Comparison of ENCODE assay signal across 14 cellular contexts in the genomic region with DNA sequence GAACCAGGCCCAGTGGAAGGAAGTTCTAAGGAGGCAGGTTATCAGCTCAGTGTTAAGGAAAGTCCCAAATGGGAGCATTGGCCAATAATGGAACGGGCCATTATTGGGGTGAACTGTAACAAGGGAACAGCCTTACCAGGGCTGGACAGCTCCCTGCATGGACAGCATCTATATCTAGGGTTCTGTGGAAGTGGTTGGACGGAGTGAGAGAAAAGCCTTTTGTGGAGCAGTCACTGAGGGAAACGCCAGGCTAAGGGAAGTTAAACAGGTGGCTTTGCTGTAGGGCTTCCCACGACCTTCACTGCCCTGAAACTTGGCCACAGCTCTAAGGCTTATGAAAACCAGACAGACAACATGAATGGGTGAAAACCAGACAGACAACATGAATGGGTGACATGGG. TPM values are rescaled to one million over a fixed set of nuclear protein-coding genes. Genes with fewer than 3 reads are reported as not detected.
DNase-seq lines count a peak whose midpoint lies in the region; ATAC-seq, FAIRE-seq and TF ChIP-seq lines count a peak whose summit lies in the region.
"Had no signal": no experiment of that assay in that cellular context is flagged by ENCODE, and none has a peak within 500 bp of the region (broad histone marks: within the 10 kb centered on the region; RNA-seq: fewer than 3 reads in every experiment).

No MANE protein-coding gene starts in this region.

- H3K9me3 ChIP-seq in Karpas-422 (ENCODE audit: low read length) (no peaks in the 10 kb centered on the region), K562 (replicated peaks; ENCODE audit: control insufficient read depth, insufficient read depth, low read depth, low read length) (no peaks in the 10 kb centered on the region), osteoblast (ENCODE audit: low read depth, low read length) (no peaks in the 10 kb centered on the region), esophagus muscularis mucosa (no peaks in the 10 kb centered on the region)
- H3K9me3 ChIP-seq: thoracic aorta had no signal

- peak overlapping the region; percentile 100 for H3K27ac ChIP-seq in Karpas-422 (ENCODE audit: low read length)
- no peak overlapping the region for H3K27ac ChIP-seq in K562 (ENCODE audit: extremely low read depth, low read depth, low read length)
- no peak overlapping the region for H3K27ac ChIP-seq in osteoblast (ENCODE audit: low read depth, low read length)
- no peak overlapping the region for H3K27ac ChIP-seq in esophagus muscularis mucosa (replicated peaks in 1 of 4)
- H3K27ac ChIP-seq: neural progenitor cell had no signal

- H3K27me3 Mint-ChIP-seq in T-helper 1 cell treated with Interleukin-12 subunit alpha and Interleukin-12 subunit beta and Interleukin-4 antibody, amounts not matched to agents 30 μg/mL and 1 μg/mL, for 36 hours (ENCODE audit: low read depth) = no peaks in the 10 kb centered on the region

- no peak for TF ChIP-seq RAD21 in K562 (CRISPR knock-in tag; conservative IDR thresholded peaks at IDR 0.05 in 1 of 2, IDR thresholded peaks at IDR 0.05 in 1 of 2)

- H3K36me3 ChIP-seq in Karpas-422 (ENCODE audit: insufficient read depth, low read length) = peaks cover 44% of the 10 kb centered on the region
- H3K36me3 ChIP-seq in K562 (ENCODE audit: control insufficient read depth, insufficient read depth, low read length) = no peaks in the 10 kb centered on the region
- no peaks in the 10 kb centered on the region for H3K36me3 ChIP-seq in osteoblast (ENCODE audit: insufficient read depth, low read length)
- H3K36me3 ChIP-seq in esophagus muscularis mucosa = no peaks in the 10 kb centered on the region
- H3K36me3 ChIP-seq: neural progenitor cell, thoracic aorta had no signal

- H3K9ac ChIP-seq in Karpas-422 (ENCODE audit: low read length) (peak overlapping the region; percentile 88), K562 (ENCODE audit: insufficient read depth in 1 of 2, low read depth in 2 of 2, low read length in 2 of 2) (no peak overlapping the region)
- H3K9ac ChIP-seq: neural progenitor cell had no signal

- BruUV-seq in K562 (replicated peaks; lab: Mats Ljungman, UMichigan) = no TSS peak

- H3K9me2 ChIP-seq in Karpas-422 (replicated peaks; ENCODE audit: insufficient read depth, low read length) = no peaks in the 10 kb centered on the region

- POLR2A ChIA-PET in K562 (lab: Yijun Ruan, JAX) = interaction anchor here (1.1 to 1.7 kb wide), 2 partner anchors 8 to 10 kb away, joined by 4 to 6 read pairs; no protein-coding TSS in a partner anchor

- no peak overlapping the region for H3K4me3 Mint-ChIP-seq in T-helper 1 cell treated with Interleukin-12 subunit alpha and Interleukin-12 subunit beta and Interleukin-4 antibody, amounts not matched to agents 30 μg/mL and 1 μg/mL, for 36 hours

- CTCF ChIA-PET in K562 (lab: Yijun Ruan, JAX; ENCODE audit: low intra/inter-chr PET ratio) = no interaction called here

- TF ChIP-seq EP300 in K562 (IDR thresholded peaks at IDR 0.05; ENCODE audit: low read length) = no peak
- TF ChIP-seq EP300 in esophagus muscularis mucosa (IDR thresholded peaks at IDR 0.05) = no peak

- intact Hi-C loops in K562 (cut with micrococcal nuclease) (no loop called here), esophagus muscularis mucosa (cut with DNase I) (no loop called here)

- no peak for TF ChIP-seq POLR2A in K562 (conservative IDR thresholded peaks at IDR 0.05)
- TF ChIP-seq POLR2A in H54 (IDR thresholded peaks at IDR 0.05; ENCODE audit: low read depth, low read length) = no peak
- no peak for TF ChIP-seq POLR2A in esophagus muscularis mucosa (IDR thresholded peaks at IDR 0.05; ENCODE audit: low read depth)

- H3K4me1 ChIP-seq in Karpas-422 (ENCODE audit: low read length) = peaks cover 100% of the 10 kb centered on the region
- no peaks in the 10 kb centered on the region; a peak in 1 of 5 replicates for H3K4me1 ChIP-seq in K562 (replicated peaks in 1 of 2; ENCODE audit: control insufficient read depth in 2 of 2, insufficient read depth in 2 of 2, low read length in 2 of 2)
- H3K4me1 ChIP-seq in osteoblast (ENCODE audit: insufficient read depth, low read length) = peaks cover 41% of the 10 kb centered on the region
- H3K4me1 ChIP-seq in esophagus muscularis mucosa = peaks cover 6 to 15% (median 11%) of the 10 kb centered on the region in 4 donors
- H3K4me1 ChIP-seq: neural progenitor cell had no signal

- no peaks in the 10 kb centered on the region for H3K9me1 ChIP-seq in K562 (ENCODE audit: control insufficient read depth, insufficient read depth, low read length)

- H3K79me2 ChIP-seq in Karpas-422 (ENCODE audit: low read length) (peaks cover 11% of the 10 kb centered on the region; the same call in 1 of the 2 replicates), K562 (ENCODE audit: control insufficient read depth, insufficient read depth, low read length) (no peaks in the 10 kb centered on the region), osteoblast (ENCODE audit: insufficient read depth, low read length) (no peaks in the 10 kb centered on the region)

- FAIRE-seq in K562 (lab: Jason Lieb, UNC) = no peak
- no peak for FAIRE-seq in H54 (lab: Jason Lieb, UNC)
- FAIRE-seq: small intestine had no signal

- H3K27ac Mint-ChIP-seq in T-helper 1 cell treated with Interleukin-12 subunit alpha and Interleukin-12 subunit beta and Interleukin-4 antibody, amounts not matched to agents 30 μg/mL and 1 μg/mL, for 36 hours = peak overlapping the region; percentile 65
- H3K27ac Mint-ChIP-seq: neural progenitor cell had no signal

- peak overlapping the region; percentile 23; the same call in 1 of the 2 replicates for H3K4me3 ChIP-seq in Karpas-422 (ENCODE audit: low read length)
- no peak overlapping the region for H3K4me3 ChIP-seq in K562
- H3K4me3 ChIP-seq in osteoblast (ENCODE audit: insufficient read depth, low read length) = no peak overlapping the region
- no peak overlapping the region for H3K4me3 ChIP-seq in esophagus muscularis mucosa
- H3K4me3 ChIP-seq: neural progenitor cell, thoracic aorta had no signal

- H3K9me3 Mint-ChIP-seq in T-helper 1 cell treated with Interleukin-12 subunit alpha and Interleukin-12 subunit beta and Interleukin-4 antibody, amounts not matched to agents 30 μg/mL and 1 μg/mL, for 36 hours = no peaks in the 10 kb centered on the region
- H3K9me3 Mint-ChIP-seq: neural progenitor cell had no signal

- H3K27me3 ChIP-seq in Karpas-422 (ENCODE audit: low read length) (no peaks in the 10 kb centered on the region), K562 (ENCODE audit: control insufficient read depth in 2 of 2, insufficient read depth in 2 of 2, low read length in 2 of 2) (peaks cover 25 to 52% of the 10 kb centered on the region in 2 experiments), osteoblast (ENCODE audit: insufficient read depth, low read length) (no peaks in the 10 kb centered on the region), esophagus muscularis mucosa (peaks cover 0 to 11% (median 0%) of the 10 kb centered on the region in 4 donors)
- H3K27me3 ChIP-seq: neural progenitor cell had no signal

- in situ Hi-C loops in K562 (cut with MboI) = loop anchor here (25.0 kb wide), 1 partner anchor 422 kb away; a partner anchor contains a TSS

- peaks cover 31% of the 10 kb centered on the region for H3K36me3 Mint-ChIP-seq in T-helper 1 cell treated with Interleukin-12 subunit alpha and Interleukin-12 subunit beta and Interleukin-4 antibody, amounts not matched to agents 30 μg/mL and 1 μg/mL, for 36 hours (ENCODE audit: low read depth)
- H3K36me3 Mint-ChIP-seq: neural progenitor cell had no signal

- DNase-seq in T-helper 1 cell = no peak
- peak; percentile 63 for DNase-seq in Karpas-422
- no peak for DNase-seq in K562 (ENCODE audit: extremely low read depth in 1 of 4, low spot score in 3 of 4)
- DNase-seq in osteoblast (ENCODE audit: insufficient read length, low spot score, missing footprints) = peak; percentile 79
- no peak for DNase-seq in H54 (ENCODE audit: insufficient read length, low spot score)
- no peak for DNase-seq in HuH-7 (ENCODE audit: low spot score)
- DNase-seq in esophagus muscularis mucosa (ENCODE audit: extremely low spot score) = no peak
- DNase-seq: 8988T, NCI-H226, small intestine had no signal

- ATAC-seq in K562 = 0 out of 3 replicates have a peak, but pooled peaks have one; percentile 24
- ATAC-seq: Panc1 had no signal

- no peak overlapping the region for H2AFZ ChIP-seq in Karpas-422 (ENCODE audit: low read length)
- no peak overlapping the region for H2AFZ ChIP-seq in K562 (ENCODE audit: low read depth, low read length)
- no peak overlapping the region for H2AFZ ChIP-seq in osteoblast (ENCODE audit: low read length)
- H2AFZ ChIP-seq: neural progenitor cell had no signal

- WGBS in K562 (ENCODE audit: insufficient coverage, low coverage, missing lambda C conversion rate) = 5% methylated on average over 4 of the region's 4 CpGs
- WGBS in esophagus muscularis mucosa = 68% methylated on average over 4 of the region's 4 CpGs

- no peaks in the 10 kb centered on the region for H4K20me1 ChIP-seq in Karpas-422 (ENCODE audit: insufficient read depth, low read depth, low read length)
- peaks cover 10% of the 10 kb centered on the region; the same call in 1 of the 2 replicates for H4K20me1 ChIP-seq in K562 (replicated peaks; ENCODE audit: control insufficient read depth, insufficient read depth, low read length)
- no peaks in the 10 kb centered on the region for H4K20me1 ChIP-seq in osteoblast (ENCODE audit: insufficient read depth, low read length)

- H3K4me2 ChIP-seq in Karpas-422 (ENCODE audit: low read depth, low read length, poor library complexity, severe bottlenecking) = peak overlapping the region; percentile 81
- no peak overlapping the region for H3K4me2 ChIP-seq in K562 (ENCODE audit: insufficient read depth, low read length)
- no peak overlapping the region for H3K4me2 ChIP-seq in osteoblast (ENCODE audit: insufficient read depth, low read length)
- H3K4me2 ChIP-seq: neural progenitor cell had no signal

- TF ChIP-seq CTCF in K562 (IDR thresholded peaks at IDR 0.05 in 2 of 3, conservative IDR thresholded peaks at IDR 0.05 in 1 of 3; ENCODE audit: insufficient read depth in 2 of 3, low read depth in 1 of 3, low read length in 3 of 3) (no peak), osteoblast (IDR thresholded peaks at IDR 0.05; ENCODE audit: extremely low read depth, low read depth, low read length) (no peak), esophagus muscularis mucosa (IDR thresholded peaks at IDR 0.05) (no peak)

- H3K4me1 Mint-ChIP-seq in T-helper 1 cell treated with Interleukin-12 subunit alpha and Interleukin-12 subunit beta and Interleukin-4 antibody, amounts not matched to agents 30 μg/mL and 1 μg/mL, for 36 hours (ENCODE audit: low read depth) = peaks cover 20% of the 10 kb centered on the region

RNA-seq across cellular contexts. Expression of a gene that starts 17.0 kb away (rescaled TPM):
- 61.9 and 69.4 TPM in 2 replicates for total RNA-seq in Karpas-422 (2014; rRNA removed; shearing (Covaris generic); ENCODE audit: low replicate concordance)
- total RNA-seq in K562 (2011; cell fraction: chromatin; rRNA removed; ENCODE audit: low replicate concordance) = 0.88 and 0.93 TPM in 2 replicates
- total RNA-seq in K562 (2011; cell fraction: nucleolus; rRNA removed) = 0.39 and 0.50 TPM in 2 replicates
- total RNA-seq in K562 (2011; cell fraction: nucleoplasm; rRNA removed) = 0.44 and 0.76 TPM in 2 replicates
- total RNA-seq in K562 (2014; rRNA removed) = 0.14 and 0.37 TPM in 2 replicates
- 0.03 and 0.07 TPM in 2 replicates for total RNA-seq in K562 (2014; rRNA removed; fragmentation: Illumina TruSeq; extraction: Trizol)
- total RNA-seq in K562 (2015; rRNA removed; fragmentation: Illumina TruSeq; extraction: Trizol) = 0.14 and 0.19 TPM in 2 replicates
- total RNA-seq in K562 (2021) = 0.56 and 0.60 TPM in 2 replicates
- polyA plus RNA-seq in K562 (2011; rRNA removed) = 0.26 and 0.28 TPM in 2 replicates
- 0.12 and 0.46 TPM in 2 replicates for polyA plus RNA-seq in K562 (2011; cell fraction: cytosol; rRNA removed)
- 0.88 and 1.2 TPM in 2 replicates for polyA plus RNA-seq in K562 (2011; cell fraction: nucleus; rRNA removed)
- polyA plus RNA-seq in K562 (2012) = 0.33 and 0.73 TPM in 2 replicates
- polyA plus RNA-seq in K562 (2014; fragmentation: Illumina TruSeq; extraction: Trizol) = 0.42 and 0.68 TPM in 2 replicates
- under 1 TPM; 0.03 TPM for polyA plus RNA-seq in K562 (2014; fragmentation: Nextera tagmentation; extraction: Ambion mirVana)
- polyA plus RNA-seq in K562 (2014; rRNA removed) = 0.61 and 1.1 TPM in 2 replicates
- 0.11 and 0.12 TPM in 2 replicates for polyA minus RNA-seq in K562 (2011; rRNA and poly(A)+ RNA removed)
- polyA minus RNA-seq in K562 (2011; cell fraction: cytosol; rRNA and poly(A)+ RNA removed) = not detected in 2 replicates
- polyA minus RNA-seq in K562 (2011; cell fraction: nucleus; rRNA and poly(A)+ RNA removed) = 0.40 and 0.56 TPM in 2 replicates
- under 0.01 and 0.88 TPM in 2 replicates for total RNA-seq in osteoblast
- total RNA-seq in esophagus muscularis mucosa = 1 to 10 TPM in 3 of 4 donors, under 1 TPM in 1; 0.52 to 2.5 (median 1.5) TPM

RNA-seq across cellular contexts. Expression of a gene that starts 39.3 kb away (rescaled TPM):
- total RNA-seq in Karpas-422 (2014; rRNA removed; shearing (Covaris generic); ENCODE audit: low replicate concordance) = 15.1 and 23.5 TPM in 2 replicates
- total RNA-seq in K562 (2011; cell fraction: chromatin; rRNA removed; ENCODE audit: low replicate concordance) = 6.5 and 25.2 TPM in 2 replicates
- 24.3 and 26.2 TPM in 2 replicates for total RNA-seq in K562 (2011; cell fraction: nucleolus; rRNA removed)
- 12.0 and 13.4 TPM in 2 replicates for total RNA-seq in K562 (2011; cell fraction: nucleoplasm; rRNA removed)
- total RNA-seq in K562 (2014; rRNA removed) = 12.0 and 21.6 TPM in 2 replicates
- 1.9 and 2.6 TPM in 2 replicates for total RNA-seq in K562 (2014; rRNA removed; fragmentation: Illumina TruSeq; extraction: Trizol)
- 9.2 and 10.5 TPM in 2 replicates for total RNA-seq in K562 (2015; rRNA removed; fragmentation: Illumina TruSeq; extraction: Trizol)
- 20.7 and 21.0 TPM in 2 replicates for total RNA-seq in K562 (2021)
- polyA plus RNA-seq in K562 (2011; rRNA removed) = 7.1 and 12.1 TPM in 2 replicates
- polyA plus RNA-seq in K562 (2011; cell fraction: cytosol; rRNA removed) = 15.2 and 35.3 TPM in 2 replicates
- 9.6 and 17.8 TPM in 2 replicates for polyA plus RNA-seq in K562 (2011; cell fraction: nucleus; rRNA removed)
- 13.6 and 14.2 TPM in 2 replicates for polyA plus RNA-seq in K562 (2012)
- 8.4 and 13.7 TPM in 2 replicates for polyA plus RNA-seq in K562 (2014; fragmentation: Illumina TruSeq; extraction: Trizol)
- polyA plus RNA-seq in K562 (2014; fragmentation: Nextera tagmentation; extraction: Ambion mirVana) = under 1 TPM; 0.24 to 0.34 TPM
- 11.2 and 13.4 TPM in 2 replicates for polyA plus RNA-seq in K562 (2014; rRNA removed)
- 7.1 and 9.8 TPM in 2 replicates for polyA minus RNA-seq in K562 (2011; rRNA and poly(A)+ RNA removed)
- polyA minus RNA-seq in K562 (2011; cell fraction: cytosol; rRNA and poly(A)+ RNA removed) = 22.7 and 24.3 TPM in 2 replicates
- polyA minus RNA-seq in K562 (2011; cell fraction: nucleus; rRNA and poly(A)+ RNA removed) = 11.4 and 14.6 TPM in 2 replicates
- 13.6 and 13.8 TPM in 2 replicates for total RNA-seq in osteoblast
- 10 to 100 TPM; 15.0 to 28.4 (median 21.7) TPM for total RNA-seq in esophagus muscularis mucosa

RNA-seq across cellular contexts. Expression of a gene that starts 45.2 kb away (rescaled TPM):
- 0.07 and 1.4 TPM in 2 replicates for total RNA-seq in Karpas-422 (2014; rRNA removed; shearing (Covaris generic); ENCODE audit: low replicate concordance)
- 0.12 and 1.3 TPM in 2 replicates for total RNA-seq in K562 (2011; cell fraction: chromatin; rRNA removed; ENCODE audit: low replicate concordance)
- 0.50 and 0.53 TPM in 2 replicates for total RNA-seq in K562 (2011; cell fraction: nucleolus; rRNA removed)
- 0.29 and 0.31 TPM in 2 replicates for total RNA-seq in K562 (2011; cell fraction: nucleoplasm; rRNA removed)
- total RNA-seq in K562 (2014; rRNA removed) = 0.27 and 0.29 TPM in 2 replicates
- 0.55 TPM in 1 of 2 replicates, not detected in the other for total RNA-seq in K562 (2014; rRNA removed; fragmentation: Illumina TruSeq; extraction: Trizol)
- total RNA-seq in K562 (2015; rRNA removed; fragmentation: Illumina TruSeq; extraction: Trizol) = 0.40 TPM in 1 of 2 replicates, not detected in the other
- total RNA-seq in K562 (2021) = 0.51 and 0.58 TPM in 2 replicates
- 0.04 and 0.09 TPM in 2 replicates for polyA plus RNA-seq in K562 (2011; rRNA removed)
- 0.04 and 0.06 TPM in 2 replicates for polyA plus RNA-seq in K562 (2011; cell fraction: cytosol; rRNA removed)
- 0.27 and 0.48 TPM in 2 replicates for polyA plus RNA-seq in K562 (2011; cell fraction: nucleus; rRNA removed)
- 0.34 and 11.2 TPM in 2 replicates for polyA plus RNA-seq in K562 (2012)
- 0.06 and 0.12 TPM in 2 replicates for polyA plus RNA-seq in K562 (2014; fragmentation: Illumina TruSeq; extraction: Trizol)
- polyA plus RNA-seq in K562 (2014; fragmentation: Nextera tagmentation; extraction: Ambion mirVana) = not detected
- polyA plus RNA-seq in K562 (2014; rRNA removed) = 0.04 and 0.27 TPM in 2 replicates
- 0.06 and 0.63 TPM in 2 replicates for polyA minus RNA-seq in K562 (2011; rRNA and poly(A)+ RNA removed)
- polyA minus RNA-seq in K562 (2011; cell fraction: cytosol; rRNA and poly(A)+ RNA removed) = not detected in 2 replicates
- 0.33 TPM in 1 of 2 replicates, not detected in the other for polyA minus RNA-seq in K562 (2011; cell fraction: nucleus; rRNA and poly(A)+ RNA removed)
- under 0.01 TPM in 2 replicates for total RNA-seq in osteoblast
- total RNA-seq in esophagus muscularis mucosa = 10 to 100 TPM in 2 of 4 donors, 1 to 10 TPM in 2; 8.6 to 27.6 (median 13.8) TPM

Comparison
In these comparisons a context has a peak if more than half of its experiments do, and no peak if none do; other contexts are left out.
1. DNase-seq: peak in Karpas-422 (single experiment) and osteoblast (single experiment); none in T-helper 1 cell (0 of 5), K562 (0 of 4), H54 (single experiment), HuH-7 (single experiment) and esophagus muscularis mucosa (single experiment).
2. RNA of a gene that starts 17.0 kb away (total RNA-seq): 61.9 to 69.4 TPM in Karpas-422; 0.52 to 2.5 TPM in esophagus muscularis mucosa, 0.03 to 0.93 TPM in K562 and under 0.01 to 0.88 TPM in osteoblast; every median in the first group is over 10 times any median in the second.